16 cellular contexts compared by ENCODE assay signal in the genomic region with DNA sequence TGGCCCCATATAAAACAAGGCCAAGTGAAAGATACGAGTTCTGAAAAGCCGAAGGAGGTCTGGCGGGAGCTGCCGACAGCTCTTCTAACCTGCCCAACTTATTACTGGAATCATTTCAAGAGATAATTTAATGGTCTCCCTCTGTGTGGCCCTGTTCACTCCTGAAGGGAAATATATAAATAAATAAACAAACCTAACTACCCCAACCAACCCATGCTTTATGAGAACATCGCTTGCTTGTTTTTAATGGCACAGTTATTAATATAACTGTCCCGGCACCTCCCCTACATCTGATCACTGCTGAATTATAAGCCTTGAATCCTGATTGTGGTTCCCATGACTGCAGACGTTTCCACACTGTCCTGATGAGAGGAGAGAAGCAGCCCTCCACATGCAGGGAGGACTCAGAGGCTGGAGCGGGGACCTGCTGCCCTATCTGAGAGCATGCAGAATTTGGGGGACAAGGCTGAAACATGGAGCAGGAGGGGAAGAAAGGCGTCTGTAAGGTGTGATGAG. TPM values are rescaled to one million over a fixed set of nuclear protein-coding genes. Genes with fewer than 3 reads are reported as not detected.
"Had no signal": no experiment of that assay in that cellular context is flagged by ENCODE, and none has a peak within 500 bp of the region (broad histone marks: within the 10 kb centered on the region; RNA-seq: fewer than 3 reads in every experiment).

No MANE protein-coding gene starts in this region.

- H3K36me3 Mint-ChIP-seq: activated naive CD8-positive, alpha-beta T cell had no signal

- H3K27ac Mint-ChIP-seq: activated naive CD8-positive, alpha-beta T cell; stimulated activated naive CD8-positive, alpha-beta T cell treated with anti-CD3 and anti-CD28 coated beads, Interleukin-15, amount 100 ng/mL, for 72 hours; T-helper 17 cell had no signal

- H3K27me3 Mint-ChIP-seq: activated naive CD8-positive, alpha-beta T cell had no signal

- H3K4me1 ChIP-seq: left lung, suprapubic skin, transverse colon, uterus had no signal

- H3K4me3 Mint-ChIP-seq: activated naive CD8-positive, alpha-beta T cell; stimulated activated naive CD8-positive, alpha-beta T cell treated with anti-CD3 and anti-CD28 coated beads, Interleukin-15, amount 100 ng/mL, for 72 hours; T-helper 17 cell had no signal

- H3K4me3 ChIP-seq: left lung, smooth muscle cell, suprapubic skin, transverse colon, uterus had no signal

- H3K36me3 ChIP-seq: left lung, suprapubic skin, transverse colon, uterus had no signal

- H3K9me3 Mint-ChIP-seq: stimulated activated naive CD8-positive, alpha-beta T cell treated with anti-CD3 and anti-CD28 coated beads, Interleukin-15, amount 100 ng/mL, for 72 hours had no signal

- H3K27ac ChIP-seq: left lung, suprapubic skin, transverse colon, uterus had no signal

- H3K4me2 ChIP-seq: smooth muscle cell had no signal

- H3K9me3 ChIP-seq: left lung, suprapubic skin, transverse colon, uterus had no signal

- ATAC-seq: left lung; sciatic nerve; stimulated activated naive CD8-positive, alpha-beta T cell treated with anti-CD3 and anti-CD28 coated beads, Interleukin-15, amount 100 ng/mL, for 72 hours; T-helper 17 cell had no signal

- H3K27me3 ChIP-seq: suprapubic skin, transverse colon, uterus had no signal

- DNase-seq: activated CD4-positive, alpha-beta T cell treated with anti-CD3 and anti-CD28 coated beads, Interleukin-2, amount 50 U/mL, for 48 hours; activated T-cell treated with anti-CD3 and anti-CD28 coated beads for 4 hours; foreskin melanocyte; hypothalamus; islet precursor cell; left lung; stimulated activated CD4-positive, alpha-beta T cell treated with anti-CD3 and anti-CD28 coated beads, Interleukin-4, amount 100 ng/mL, for 1 hour; stimulated activated naive CD8-positive, alpha-beta T cell treated with anti-CD3 and anti-CD28 coated beads, Interleukin-15, amount 100 ng/mL, for 72 hours; T-helper 17 cell; transverse colon; uterus had no signal

RNA-seq across cellular contexts. Expression of a gene that starts 35.4 kb away (rescaled TPM):
- total RNA-seq: dermis microvascular lymphatic vessel endothelial cell, sciatic nerve, smooth muscle cell, T-helper 17 cell had no signal
- polyA plus RNA-seq: smooth muscle cell had no signal
